12 cellular contexts compared by ENCODE assay signal in genomic region chr12:120885521-120885920, GRCh38.
"Had no signal": no experiment of that assay in that cellular context is flagged by ENCODE, and none has a peak within 500 bp of the region (broad histone marks: within the 10 kb centered on the region; RNA-seq: fewer than 3 reads in every experiment).

No MANE protein-coding gene starts in this region.

- H3K27ac ChIP-seq: brain microvascular endothelial cell, parathyroid adenoma, stomach, thoracic aorta had no signal

- FAIRE-seq: kidney, TTC549 had no signal

- H3K27me3 Mint-ChIP-seq: effector memory CD8-positive, alpha-beta T cell; T-helper 17 cell had no signal

- H3K27me3 ChIP-seq: brain microvascular endothelial cell, stomach had no signal

- H3K9me3 ChIP-seq: stomach, thoracic aorta had no signal

- H3K4me3 Mint-ChIP-seq: T-helper 17 cell had no signal

- H3K36me3 ChIP-seq: brain microvascular endothelial cell, stomach, thoracic aorta had no signal

- H3K9ac ChIP-seq: parathyroid adenoma had no signal

- H3K4me1 ChIP-seq: parathyroid adenoma had no signal

- H3K4me3 ChIP-seq: stomach, thoracic aorta had no signal

- H2AFZ ChIP-seq: parathyroid adenoma had no signal

- DNase-seq: activated CD4-positive, alpha-beta T cell treated with anti-CD3 and anti-CD28 coated beads, Interleukin-2, amount 50 U/mL, for 1 hour; activated naive CD4-positive, alpha-beta T cell; activated T-cell treated with anti-CD3 and anti-CD28 coated beads, Interleukin-2, amount 50 U/mL, for 48 hours; brain microvascular endothelial cell; effector memory CD8-positive, alpha-beta T cell; kidney; stimulated activated CD4-positive, alpha-beta T cell treated with anti-CD3 and anti-CD28 coated beads, Interleukin-2, amount 100 ng/mL, for 48 hours; stomach; T-helper 17 cell had no signal

- H3K9me3 Mint-ChIP-seq: effector memory CD8-positive, alpha-beta T cell had no signal
